ENCODE assay signal across 28 cellular contexts in the genomic region with DNA sequence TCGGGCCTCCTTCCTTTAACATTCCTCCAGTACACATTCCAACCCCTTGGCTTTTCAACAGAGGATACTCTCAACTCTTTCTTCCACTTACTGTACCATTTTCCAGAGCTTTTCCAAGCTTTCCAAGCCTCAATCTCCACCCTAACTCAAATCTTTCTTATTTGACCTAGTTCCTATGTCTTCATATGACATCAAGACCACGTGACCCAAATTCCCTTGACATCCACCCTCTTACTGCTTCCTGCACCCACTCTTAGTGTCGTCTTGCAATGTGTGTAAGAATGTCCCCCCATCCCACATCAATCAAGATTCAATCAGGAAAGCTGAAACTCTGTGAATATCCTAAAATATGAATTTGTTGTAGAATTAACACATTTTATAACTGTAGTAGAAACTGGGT.
"Had no signal": no experiment of that assay in that cellular context is flagged by ENCODE, and none has a peak within 500 bp of the region (broad histone marks: within the 10 kb centered on the region; RNA-seq: fewer than 3 reads in every experiment).

No MANE protein-coding gene starts in this region.

- DNase-seq: activated CD4-positive, alpha-beta T cell treated with anti-CD3 and anti-CD28 coated beads for 4 hours; activated CD4-positive, alpha-beta T cell treated with anti-CD3 and anti-CD28 coated beads, Interleukin-2, amount 50 U/mL, for 4 hours; activated effector memory CD4-positive, alpha-beta T cell treated with Interleukin-2 at 50 U/mL for 16 hours; activated T-cell treated with anti-CD3 and anti-CD28 coated beads for 4 hours; adrenal gland; effector memory CD4-positive, alpha-beta T cell; erythroblast; left cardiac atrium; mucosa of descending colon; retina; sigmoid colon; small intestine; T-helper 9 cell; upper lobe of right lung had no signal

- H3K4me3 ChIP-seq: adrenal gland, ascending aorta, coronary artery, dorsolateral prefrontal cortex, gastroesophageal sphincter, hepatocyte, mucosa of descending colon, sigmoid colon, thoracic aorta, upper lobe of right lung had no signal

- H3K4me1 ChIP-seq: adrenal gland, ascending aorta, gastroesophageal sphincter, upper lobe of right lung had no signal

- H2AFZ ChIP-seq: hepatocyte had no signal

- H3K9me3 ChIP-seq: adrenal gland, ascending aorta, gastroesophageal sphincter, mucosa of descending colon, sigmoid colon, thoracic aorta, upper lobe of right lung had no signal

- H3K27ac Mint-ChIP-seq: activated naive CD4-positive, alpha-beta T cell treated with anti-CD3 and anti-CD28 coated beads for 36 hours; activated naive CD8-positive, alpha-beta T cell treated with anti-CD3 and anti-CD28 coated beads for 36 hours; activated T-cell treated with anti-CD3 and anti-CD28 coated beads, Interleukin-2, amount 50 U/mL, for 72 hours; brain; nephron; progenitor cell of endocrine pancreas; T-helper 1 cell treated with Interleukin-12 subunit alpha and Interleukin-12 subunit beta and Interleukin-4 antibody, amounts not matched to agents 30 μg/mL and 1 μg/mL, for 36 hours had no signal

- H3K36me3 ChIP-seq: adrenal gland, ascending aorta, sigmoid colon, thoracic aorta, upper lobe of right lung had no signal

- H3K4me3 Mint-ChIP-seq: activated naive CD4-positive, alpha-beta T cell treated with anti-CD3 and anti-CD28 coated beads for 36 hours; activated naive CD8-positive, alpha-beta T cell treated with anti-CD3 and anti-CD28 coated beads for 36 hours; activated T-cell treated with anti-CD3 and anti-CD28 coated beads, Interleukin-2, amount 50 U/mL, for 72 hours; brain; nephron; T-helper 1 cell treated with Interleukin-12 subunit alpha and Interleukin-12 subunit beta and Interleukin-4 antibody, amounts not matched to agents 30 μg/mL and 1 μg/mL, for 36 hours had no signal

- H3K27me3 Mint-ChIP-seq: activated naive CD8-positive, alpha-beta T cell treated with anti-CD3 and anti-CD28 coated beads for 36 hours; progenitor cell of endocrine pancreas had no signal

- H3K79me2 ChIP-seq: hepatocyte had no signal

- ATAC-seq: upper lobe of right lung had no signal

- H3K4me2 ChIP-seq: hepatocyte had no signal

- H3K4me1 Mint-ChIP-seq: activated naive CD8-positive, alpha-beta T cell treated with anti-CD3 and anti-CD28 coated beads for 36 hours had no signal

- H3K27ac ChIP-seq: adrenal gland, ascending aorta, coronary artery, dorsolateral prefrontal cortex, gastroesophageal sphincter, hepatocyte, sigmoid colon, thoracic aorta, upper lobe of right lung, VCaP had no signal

- H3K27me3 ChIP-seq: adrenal gland, ascending aorta, dorsolateral prefrontal cortex, gastroesophageal sphincter, hepatocyte, sigmoid colon, upper lobe of right lung had no signal

- H3K36me3 Mint-ChIP-seq: activated naive CD8-positive, alpha-beta T cell treated with anti-CD3 and anti-CD28 coated beads for 36 hours; brain had no signal

- H3K9me3 Mint-ChIP-seq: activated naive CD4-positive, alpha-beta T cell treated with anti-CD3 and anti-CD28 coated beads for 36 hours; activated naive CD8-positive, alpha-beta T cell treated with anti-CD3 and anti-CD28 coated beads for 36 hours; activated T-cell treated with anti-CD3 and anti-CD28 coated beads, Interleukin-2, amount 50 U/mL, for 72 hours; brain; nephron; T-helper 1 cell treated with Interleukin-12 subunit alpha and Interleukin-12 subunit beta and Interleukin-4 antibody, amounts not matched to agents 30 μg/mL and 1 μg/mL, for 36 hours had no signal
